9 cellular contexts compared by ENCODE assay signal in the genomic region with DNA sequence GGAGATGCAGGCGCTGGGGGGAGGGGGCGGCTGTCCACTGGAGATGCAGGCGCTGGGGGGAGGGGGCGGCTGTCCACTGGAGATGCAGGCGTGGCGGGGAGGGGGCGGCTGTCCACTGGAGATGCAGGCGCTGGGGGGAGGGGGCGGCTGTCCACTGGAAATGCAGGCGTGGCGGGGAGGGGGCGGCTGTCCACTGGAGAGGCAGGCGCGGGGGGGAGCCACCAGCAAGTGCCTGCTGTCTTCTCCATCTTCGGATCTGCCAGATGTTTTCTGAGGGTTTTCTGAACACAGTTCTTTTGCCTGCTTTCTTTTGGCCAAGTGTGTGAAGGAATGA. TPM values are rescaled to one million over a fixed set of nuclear protein-coding genes. Genes with fewer than 3 reads are reported as not detected.
DNase-seq lines count a peak whose midpoint lies in the region; TF ChIP-seq lines count a peak whose summit lies in the region.
"Not testable (repeated sequence)": the region's sequence is repeated elsewhere in the genome, so short reads cannot be mapped to it uniquely, and the experiment has no call there.
"Had no signal": no experiment of that assay in that cellular context is flagged by ENCODE, and none has a peak within 500 bp of the region (broad histone marks: within the 10 kb centered on the region; RNA-seq: fewer than 3 reads in every experiment).

No MANE protein-coding gene starts in this region.

- peaks cover 40% of the 10 kb centered on the region for H3K4me1 ChIP-seq in hepatocyte (ENCODE audit: insufficient read depth)
- peaks cover 60% of the 10 kb centered on the region for H3K4me1 ChIP-seq in skeletal muscle satellite cell (ENCODE audit: control insufficient read depth, insufficient read depth, low read length)
- peaks cover 53% of the 10 kb centered on the region for H3K4me1 ChIP-seq in vagina

- H3K4me1 Mint-ChIP-seq in nephron, result peaks cover 65% of the 10 kb centered on the region

- H3K27me3 Mint-ChIP-seq in nephron (ENCODE audit: low read depth), result not testable (repeated sequence)

- not testable (repeated sequence) for H3K9me3 ChIP-seq in hepatocyte (ENCODE audit: low read depth); skeletal muscle satellite cell (replicated peaks; ENCODE audit: low read length); vagina

- not testable (repeated sequence) for H3K27me3 ChIP-seq in BJ (ENCODE audit: control insufficient read depth, insufficient read depth, low read length); brain microvascular endothelial cell (replicated peaks); hepatocyte; skeletal muscle satellite cell (ENCODE audit: control insufficient read depth, insufficient read depth, low read length); vagina

- POLR2A ChIA-PET in BJ (lab: Charles Lee), result interaction anchor here (1.0 to 1.3 kb wide), 3 partner anchors 18 to 210 kb away, joined by 3 to 4 read pairs (median 3); no protein-coding TSS in a partner anchor
- POLR2A ChIA-PET in RWPE1 (lab: Yijun Ruan, JAX; ENCODE audit: low non-redundant PET), result not testable (repeated sequence)

- DNase-seq in BJ (ENCODE audit: low read depth); RWPE1 (ENCODE audit: low spot score); brain microvascular endothelial cell; fibroblast of mammary gland (ENCODE audit: low read depth); hepatocyte (ENCODE audit: low spot score); vagina (ENCODE audit: extremely low spot score in 2 of 2): not testable (repeated sequence)

- in situ Hi-C loops in brain microvascular endothelial cell (cut with HindIII; ENCODE audit: low pct_ligation_motif_present, low sequenced_read_pairs), result loop anchor here (25.0 kb wide), 1 partner anchor 157 kb away; no protein-coding TSS in a partner anchor

- intact Hi-C loops in vagina (cut with DNase I), result loop anchor here (5.0 kb wide), 2 partner anchors 167 to 187 kb away; no protein-coding TSS in a partner anchor

- not testable (repeated sequence) for H3K9me3 Mint-ChIP-seq in nephron

- not testable (repeated sequence) for H2AFZ ChIP-seq in hepatocyte

- CTCF ChIA-PET in BJ (lab: Yijun Ruan, JAX) (interaction anchor here (0.9 to 5.2 kb wide), 3 partner anchors 12 to 195 kb away, joined by 3 to 29 read pairs (median 3); no protein-coding TSS in a partner anchor), RWPE1 (lab: Yijun Ruan, JAX) (interaction anchor here (1.0 to 1.4 kb wide), 2 partner anchors 17 to 195 kb away, joined by 5 to 10 read pairs; no protein-coding TSS in a partner anchor)

- H4K20me1 ChIP-seq in hepatocyte (ENCODE audit: insufficient read depth, poor library complexity, severe bottlenecking), result peaks cover 57% of the 10 kb centered on the region

- H3K4me3 ChIP-seq in BJ (ENCODE audit: low read depth, low read length), result peak overlapping the region; percentile 76
- H3K4me3 ChIP-seq in brain microvascular endothelial cell (ENCODE audit: low read depth, low read length), result peak overlapping the region; percentile 96
- peak overlapping the region; percentile 27 for H3K4me3 ChIP-seq in fibroblast of mammary gland (ENCODE audit: control insufficient read depth, low read depth, low read length)
- not testable (repeated sequence) for H3K4me3 ChIP-seq in hepatocyte
- H3K4me3 ChIP-seq in skeletal muscle satellite cell (ENCODE audit: low read length), result peak overlapping the region; percentile 68
- peak overlapping the region; percentile 49 to 66 for H3K4me3 ChIP-seq in vagina

- H3K36me3 Mint-ChIP-seq in nephron (ENCODE audit: low read depth), result peaks cover 11% of the 10 kb centered on the region

- H3K27ac Mint-ChIP-seq in nephron, result peak overlapping the region; percentile 91 to 94 (median 93)

- not testable (repeated sequence) for TF ChIP-seq POLR2A in vagina (IDR thresholded peaks at IDR 0.05)

- H3K36me3 ChIP-seq in BJ (ENCODE audit: control insufficient read depth, insufficient read depth, low read length) (peaks cover 22% of the 10 kb centered on the region), brain microvascular endothelial cell (replicated peaks) (peaks cover 38% of the 10 kb centered on the region), skeletal muscle satellite cell (ENCODE audit: insufficient read depth, low read length) (peaks cover 35% of the 10 kb centered on the region)
- not testable (repeated sequence) for H3K36me3 ChIP-seq in hepatocyte (replicated peaks; ENCODE audit: insufficient read depth, low read depth); vagina

- not testable (repeated sequence) for TF ChIP-seq CTCF in BJ (IDR thresholded peaks at IDR 0.05; ENCODE audit: insufficient read depth, low read depth, low read length); RWPE1 (conservative IDR thresholded peaks at IDR 0.05; ENCODE audit: low read depth); brain microvascular endothelial cell (IDR thresholded peaks at IDR 0.05; ENCODE audit: low read depth, low read length, missing control alignments); fibroblast of mammary gland (conservative IDR thresholded peaks at IDR 0.05; ENCODE audit: control insufficient read depth, insufficient read depth, low read depth, low read length); hepatocyte (IDR thresholded peaks at IDR 0.05; ENCODE audit: poor library complexity); nephron (IDR thresholded peaks at IDR 0.05; ENCODE audit: unreplicated experiment in 3 of 3); vagina (IDR thresholded peaks at IDR 0.05)

- H3K9me2 ChIP-seq in hepatocyte (replicated peaks; ENCODE audit: insufficient read depth), result not testable (repeated sequence)

- WGBS in hepatocyte (ENCODE audit: low lambda C conversion rate, missing lambda C conversion rate), result 17% methylated on average over 1 of the region's 15 CpGs

- H3K9ac ChIP-seq in skeletal muscle satellite cell (ENCODE audit: low read depth, low read length), result not testable (repeated sequence)

- peak overlapping the region; percentile 79 to 93 (median 87) for H3K4me3 Mint-ChIP-seq in nephron

- peaks cover 66% of the 10 kb centered on the region for H3K79me2 ChIP-seq in hepatocyte

- H3K4me2 ChIP-seq in hepatocyte, result peak overlapping the region; percentile 50
- H3K4me2 ChIP-seq in skeletal muscle satellite cell (ENCODE audit: low read length), result peak overlapping the region; percentile 90

- peak overlapping the region; percentile 97 for H3K27ac ChIP-seq in RWPE1
- H3K27ac ChIP-seq in brain microvascular endothelial cell, result peak overlapping the region; percentile 15
- peak overlapping the region; percentile 37 for H3K27ac ChIP-seq in hepatocyte
- H3K27ac ChIP-seq in vagina, result peak overlapping the region; percentile 74

RNA-seq across cellular contexts. Expression of a gene that starts 2.7 kb away (rescaled TPM):
- 170 and 251 TPM in 2 replicates for polyA plus RNA-seq in BJ (2011; rRNA removed)
- 213 and 249 TPM in 2 replicates for polyA minus RNA-seq in BJ (2011; rRNA and poly(A)+ RNA removed)
- total RNA-seq in hepatocyte, result 163 and 342 TPM in 2 replicates
- 347 and 371 TPM in 2 replicates for polyA plus RNA-seq in hepatocyte
- total RNA-seq in skeletal muscle satellite cell (2012; rRNA removed), result 64.6 and 148 TPM in 2 replicates
- total RNA-seq in vagina, result 36.6 TPM
- total RNA-seq: activated CD4-positive, alpha-beta T cell treated with anti-CD3 and anti-CD28 coated beads, Interleukin-2, amount 10 ng/mL, durations not matched to agents 24 days and 14 days had no signal

Comparison
In these comparisons a context has a peak if more than half of its experiments do, and no peak if none do; other contexts are left out.
1. H3K27ac ChIP-seq: peak in every context shown above with its lines; median percentile 97 in RWPE1; 74 in vagina; 37 in hepatocyte; 15 in brain microvascular endothelial cell.